13 cellular contexts compared by ENCODE assay signal in genomic region chr7:80614911-80615310, GRCh38. TPM values are rescaled to one million over a fixed set of nuclear protein-coding genes. Genes with fewer than 3 reads are reported as not detected.
A peak's percentile ranks its signal among the peaks of the same experiment; 100 is the strongest.
DNase-seq lines count a peak whose midpoint lies in the region; ATAC-seq and TF ChIP-seq lines count a peak whose summit lies in the region.
"Had no signal": no experiment of that assay in that cellular context is flagged by ENCODE, and none has a peak within 500 bp of the region (broad histone marks: within the 10 kb centered on the region; RNA-seq: fewer than 3 reads in every experiment).

No MANE protein-coding gene starts in this region.

- no peaks in the 10 kb centered on the region for H3F3A ChIP-seq in neural progenitor cell (ENCODE audit: low read depth)

- H3K4me2 ChIP-seq in neural progenitor cell: no peak overlapping the region

- H3K4me3 ChIP-seq in AG09309 (ENCODE audit: control insufficient read depth, low read depth, low read length): no peak overlapping the region
- H3K4me3 ChIP-seq in astrocyte of the spinal cord (ENCODE audit: low read depth, low read length): no peak overlapping the region
- no peak overlapping the region for H3K4me3 ChIP-seq in neural progenitor cell
- H3K4me3 ChIP-seq in esophagus squamous epithelium: no peak overlapping the region
- no peak overlapping the region for H3K4me3 ChIP-seq in right lobe of liver
- H3K4me3 ChIP-seq: BLaER1 treated with 17β-estradiol and CSF1 and Interleukin-3, amounts not matched to agents 10 nM and 100 nM; esophagus muscularis mucosa had no signal

- WGBS in esophagus squamous epithelium, 2 donors: 55 to 66% methylated on average over 5 of the region's 5 CpGs
- 60% methylated on average over 5 of the region's 5 CpGs for WGBS in right lobe of liver (ENCODE audit: insufficient coverage, low coverage, low lambda C conversion rate, missing lambda C conversion rate)

- H4K20me1 ChIP-seq in neural progenitor cell (ENCODE audit: low read depth): no peaks in the 10 kb centered on the region
- H4K20me1 ChIP-seq: BLaER1 treated with 17β-estradiol and CSF1 and Interleukin-3, amounts not matched to agents 10 nM and 100 nM had no signal

- peak; percentile 9 for TF ChIP-seq CTCF in AG09309 (IDR thresholded peaks at IDR 0.05; ENCODE audit: control insufficient read depth, insufficient read depth, low read depth, low read length, missing control alignments)
- TF ChIP-seq CTCF in astrocyte of the spinal cord (IDR thresholded peaks at IDR 0.05; ENCODE audit: low read depth, low read length): no peak
- TF ChIP-seq CTCF in neural progenitor cell (IDR thresholded peaks at IDR 0.05): peak; percentile 10
- TF ChIP-seq CTCF in esophagus squamous epithelium (IDR thresholded peaks at IDR 0.05): no peak
- TF ChIP-seq CTCF in right lobe of liver (IDR thresholded peaks at IDR 0.05): no peak

- H3K9me3 ChIP-seq in neural progenitor cell (ENCODE audit: low read depth) (no peaks in the 10 kb centered on the region), esophagus squamous epithelium (no peaks in the 10 kb centered on the region), right lobe of liver (no peaks in the 10 kb centered on the region)

- H3K27me3 ChIP-seq in neural progenitor cell (no peaks in the 10 kb centered on the region), esophagus squamous epithelium (no peaks in the 10 kb centered on the region), right lobe of liver (no peaks in the 10 kb centered on the region)
- H3K27me3 ChIP-seq: BLaER1 treated with 17β-estradiol and CSF1 and Interleukin-3, amounts not matched to agents 10 nM and 100 nM; esophagus muscularis mucosa had no signal

- H3K4me1 ChIP-seq in neural progenitor cell: peaks cover 7% of the 10 kb centered on the region
- peaks cover 0 to 9% (median 3%) of the 10 kb centered on the region in 3 donors for H3K4me1 ChIP-seq in esophagus squamous epithelium
- peaks cover 0 to 30% (median 10%) of the 10 kb centered on the region in 4 donors for H3K4me1 ChIP-seq in right lobe of liver

- DNase-seq in AG09309 (ENCODE audit: low read depth): peak; percentile 71
- DNase-seq in HCEC 1CT: peak; percentile 69
- DNase-seq in astrocyte of the spinal cord (ENCODE audit: low read depth, low spot score): peak; percentile 65
- no peak for DNase-seq in neural progenitor cell (ENCODE audit: low spot score)
- DNase-seq in esophagus squamous epithelium (lab: John Stamatoyannopoulos, UW): no peak
- DNase-seq in right lobe of liver: no peak
- DNase-seq: NCI-H1417, NCI-H524, nephron progenitor cell had no signal

- H3K36me3 ChIP-seq in neural progenitor cell: no peaks in the 10 kb centered on the region
- H3K36me3 ChIP-seq in esophagus squamous epithelium: no peaks in the 10 kb centered on the region
- H3K36me3 ChIP-seq in right lobe of liver: no peaks in the 10 kb centered on the region
- H3K36me3 ChIP-seq: BLaER1 treated with 17β-estradiol and CSF1 and Interleukin-3, amounts not matched to agents 10 nM and 100 nM had no signal

- in situ Hi-C loops in astrocyte of the spinal cord (cut with HindIII; ENCODE audit: low sequenced_read_pairs): no loop called here

- no peak overlapping the region for H3K4me3 Mint-ChIP-seq in neural progenitor cell
- H3K4me3 Mint-ChIP-seq: nephron progenitor cell had no signal

- no peak for TF ChIP-seq POLR2A in esophagus squamous epithelium (IDR thresholded peaks at IDR 0.05)
- TF ChIP-seq POLR2A in right lobe of liver (IDR thresholded peaks at IDR 0.05): no peak

- no peaks in the 10 kb centered on the region for H3K27me3 Mint-ChIP-seq in neural progenitor cell (ENCODE audit: insufficient read depth, low read depth)

- H3K4me1 Mint-ChIP-seq in neural progenitor cell: peaks cover 12% of the 10 kb centered on the region

- H3K27ac ChIP-seq in neural progenitor cell: no peak overlapping the region
- H3K27ac ChIP-seq in esophagus squamous epithelium: peak overlapping the region in 1 of 4 donors; percentile 17
- H3K27ac ChIP-seq in right lobe of liver: no peak overlapping the region
- H3K27ac ChIP-seq: BLaER1 treated with 17β-estradiol and CSF1 and Interleukin-3, amounts not matched to agents 10 nM and 100 nM; esophagus muscularis mucosa had no signal

- no peak overlapping the region for H3K27ac Mint-ChIP-seq in neural progenitor cell
- H3K27ac Mint-ChIP-seq: nephron progenitor cell had no signal

- no peak overlapping the region for H2AFZ ChIP-seq in neural progenitor cell (replicated peaks)

- H3K9me3 Mint-ChIP-seq in neural progenitor cell: peaks cover 2% of the 10 kb centered on the region

- no peaks in the 10 kb centered on the region for H3K79me2 ChIP-seq in neural progenitor cell (ENCODE audit: low read depth)

- intact Hi-C loops in esophagus squamous epithelium (cut with DNase I) (no loop called here), right lobe of liver (cut with DNase I) (no loop called here)

- H3K9ac ChIP-seq in neural progenitor cell: no peak overlapping the region
- H3K9ac ChIP-seq: BLaER1 treated with 17β-estradiol and CSF1 and Interleukin-3, amounts not matched to agents 10 nM and 100 nM had no signal

- no peak for ATAC-seq in HG03045 (IDR thresholded peaks at IDR 0.05; ENCODE audit: unreplicated experiment)
- no peak for ATAC-seq in GM19467 (IDR thresholded peaks at IDR 0.05; ENCODE audit: unreplicated experiment)
- ATAC-seq in right lobe of liver: no peak

- H3K36me3 Mint-ChIP-seq in neural progenitor cell: no peaks in the 10 kb centered on the region

RNA-seq across cellular contexts. Expression of gene CD36, which starts 23.5 kb away (rescaled TPM):
- total RNA-seq in neural progenitor cell (ENCODE audit: low replicate concordance) (0.34 and 1.6 TPM in 2 replicates), esophagus squamous epithelium (10 to 100 TPM in 2 of 4 donors, 1 to 10 TPM in 2; 1.2 to 85.5 (median 11.0) TPM), right lobe of liver (10 to 100 TPM; 14.0 to 73.8 (median 34.7) TPM)

Comparison
In these comparisons a context has a peak if more than half of its experiments do, and no peak if none do; other contexts are left out.
1. DNase-seq: peak in AG09309 (single experiment), HCEC 1CT (single experiment) and astrocyte of the spinal cord (single experiment); none in neural progenitor cell (single experiment), esophagus squamous epithelium (single experiment) and right lobe of liver (0 of 3).
2. CTCF ChIP-seq: peak in AG09309 (single experiment) and neural progenitor cell (single experiment); none in astrocyte of the spinal cord (single experiment), esophagus squamous epithelium (0 of 6) and right lobe of liver (0 of 4).